Comparison of ENCODE assay signal across 9 cellular contexts in genomic region chr9:121498487-121499176, GRCh38. TPM values are rescaled to one million over a fixed set of nuclear protein-coding genes. Genes with fewer than 3 reads are reported as not detected.
A peak's percentile ranks its signal among the peaks of the same experiment; 100 is the strongest.
DNase-seq lines count a peak whose midpoint lies in the region; ATAC-seq and TF ChIP-seq lines count a peak whose summit lies in the region.
"Had no signal": no experiment of that assay in that cellular context is flagged by ENCODE, and none has a peak within 500 bp of the region (broad histone marks: within the 10 kb centered on the region; RNA-seq: fewer than 3 reads in every experiment).

No MANE protein-coding gene starts in this region.

- peaks cover 0 to 6% (median 0%) of the 10 kb centered on the region in 3 experiments for H3K9me3 ChIP-seq in naive thymus-derived CD4-positive, alpha-beta T cell (ENCODE audit: control insufficient read depth in 2 of 3, low read length in 3 of 3)

- POLR2A ChIA-PET in RWPE1 (lab: Yijun Ruan, JAX; ENCODE audit: low non-redundant PET): no interaction called here
- POLR2A ChIA-PET in naive thymus-derived CD4-positive, alpha-beta T cell (lab: Charles Lee): no interaction called here

- CTCF ChIA-PET in RWPE1 (lab: Yijun Ruan, JAX): interaction anchor here (0.7 to 1.0 kb wide), 3 partner anchors 44 to 1842 kb away, joined by 3 to 4 read pairs (median 4); no protein-coding TSS in a partner anchor
- CTCF ChIA-PET in naive thymus-derived CD4-positive, alpha-beta T cell (lab: Charles Lee): interaction anchor here (0.6 kb wide), 1 partner anchor 17 kb away, joined by 4 read pairs; no protein-coding TSS in a partner anchor

- DNase-seq in AG10803 (ENCODE audit: low read depth) (peak; percentile 48), RWPE1 (ENCODE audit: low spot score) (peak; percentile 62), epithelial cell of proximal tubule (ENCODE audit: low read depth) (no peak), activated gamma-delta T cell treated with Interleukin-2 at 50 U/mL for 16 hours (no peak), NCI-H446 treated with DMSO at 0.1 percent for 48 hours (lab: John Stamatoyannopoulos, UW) (no peak)
- DNase-seq in naive thymus-derived CD4-positive, alpha-beta T cell: no peak

- H3K4me1 ChIP-seq in naive thymus-derived CD4-positive, alpha-beta T cell (ENCODE audit: control insufficient read depth in 2 of 2, insufficient read depth in 2 of 2, low read length in 2 of 2): peaks cover 4 to 10% of the 10 kb centered on the region in 2 donors

- intact Hi-C loops in naive thymus-derived CD4-positive, alpha-beta T cell (cut with micrococcal nuclease): loop anchor here in 1 of 2 donors (5.0 kb wide), 1 partner anchor 176 kb away; no protein-coding TSS in a partner anchor

- H3K4me1 Mint-ChIP-seq in naive thymus-derived CD4-positive, alpha-beta T cell: peaks cover 16 to 26% (median 23%) of the 10 kb centered on the region in 7 donors

- peak overlapping the region in 1 of 9 donors; percentile 41 for H3K27ac Mint-ChIP-seq in naive thymus-derived CD4-positive, alpha-beta T cell

- ATAC-seq in GM21717 (IDR thresholded peaks at IDR 0.05; ENCODE audit: unreplicated experiment) (peak; percentile 21), GM21529 (IDR thresholded peaks at IDR 0.05; ENCODE audit: unreplicated experiment) (no peak)
- no peak for ATAC-seq in naive thymus-derived CD4-positive, alpha-beta T cell

- peaks cover 0 to 15% (median 5%) of the 10 kb centered on the region in 5 donors for H3K36me3 Mint-ChIP-seq in naive thymus-derived CD4-positive, alpha-beta T cell

- peaks cover 64 to 73% (median 67%) of the 10 kb centered on the region in 5 donors for H3K27me3 Mint-ChIP-seq in naive thymus-derived CD4-positive, alpha-beta T cell

- peaks cover 0 to 14% (median 9%) of the 10 kb centered on the region in 11 donors for H3K9me3 Mint-ChIP-seq in naive thymus-derived CD4-positive, alpha-beta T cell

- no peaks in the 10 kb centered on the region for H3K36me3 ChIP-seq in naive thymus-derived CD4-positive, alpha-beta T cell (ENCODE audit: control insufficient read depth in 2 of 3, insufficient read depth in 3 of 3, low read length in 3 of 3)

- H3K4me3 Mint-ChIP-seq in naive thymus-derived CD4-positive, alpha-beta T cell: peak overlapping the region; percentile 70 to 89 (median 80)

- H3K27ac ChIP-seq in RWPE1: no peak overlapping the region
- H3K27ac ChIP-seq in naive thymus-derived CD4-positive, alpha-beta T cell (ENCODE audit: low read depth, low read length): no peak overlapping the region

- TF ChIP-seq CTCF in AG10803 (conservative IDR thresholded peaks at IDR 0.05; ENCODE audit: low read length) (peak; percentile 16; the same call in 1 of the 2 replicates), RWPE1 (conservative IDR thresholded peaks at IDR 0.05; ENCODE audit: low read depth) (peak; percentile 42), epithelial cell of proximal tubule (conservative IDR thresholded peaks at IDR 0.05; ENCODE audit: low read depth, low read length) (peak; percentile 4)

- H3K4me3 ChIP-seq in AG10803 (ENCODE audit: low read length) (peak overlapping the region; percentile 46), epithelial cell of proximal tubule (ENCODE audit: low read depth, low read length) (peak overlapping the region; percentile 43)
- peak overlapping the region; percentile 33 for H3K4me3 ChIP-seq in naive thymus-derived CD4-positive, alpha-beta T cell (ENCODE audit: low read length)

- peaks cover 3 to 8% of the 10 kb centered on the region in 2 donors for H3K27me3 ChIP-seq in naive thymus-derived CD4-positive, alpha-beta T cell (ENCODE audit: control insufficient read depth in 2 of 2, insufficient read depth in 2 of 2, low read length in 2 of 2)

RNA-seq across cellular contexts. Expression of gene GGTA1, which starts 1.0 kb away (rescaled TPM):
- 0.14 TPM in 1 of 2 replicates, not detected in the other for total RNA-seq in epithelial cell of proximal tubule
- 1 to 10 TPM in 1 of 5 experiments, not detected in 4; 1.2 TPM for total RNA-seq in naive thymus-derived CD4-positive, alpha-beta T cell
- not detected for polyA plus RNA-seq in naive thymus-derived CD4-positive, alpha-beta T cell
- total RNA-seq: myocyte had no signal

Comparison
In these comparisons a context has a peak if more than half of its experiments do, and no peak if none do; other contexts are left out.
1. DNase-seq: peak in AG10803 (single experiment) and RWPE1 (single experiment); none in epithelial cell of proximal tubule (single experiment), naive thymus-derived CD4-positive, alpha-beta T cell (0 of 9), activated gamma-delta T cell treated with Interleukin-2 at 50 U/mL for 16 hours (single experiment) and NCI-H446 treated with DMSO at 0.1 percent for 48 hours (single experiment).
2. Peak in every context shown above with its lines, with median percentiles within 50 percentile points of each other: H3K4me3 ChIP-seq and CTCF ChIP-seq.